In genomic region chr16:57140866-57141668, GRCh38 we compare ENCODE assay signal across 18 cellular contexts. TPM values are rescaled to one million over a fixed set of nuclear protein-coding genes. Genes with fewer than 3 reads are reported as not detected.
A peak's percentile ranks its signal among the peaks of the same experiment; 100 is the strongest.
DNase-seq lines count a peak whose midpoint lies in the region; ATAC-seq, FAIRE-seq and TF ChIP-seq lines count a peak whose summit lies in the region.
"Had no signal": no experiment of that assay in that cellular context is flagged by ENCODE, and none has a peak within 500 bp of the region (broad histone marks: within the 10 kb centered on the region; RNA-seq: fewer than 3 reads in every experiment).

No MANE protein-coding gene starts in this region.

- no peaks in the 10 kb centered on the region for H4K20me1 ChIP-seq in HepG2 (ENCODE audit: insufficient read depth, low read length)

- no peak overlapping the region for H2AFZ ChIP-seq in HepG2 (ENCODE audit: low read length)
- H2AFZ ChIP-seq: neural progenitor cell, PC-9 had no signal

- no peak overlapping the region for H3K4me3 Mint-ChIP-seq in activated T-cell treated with anti-CD3 and anti-CD28 coated beads, Interleukin-2, amount 50 U/mL, for 24 hours
- H3K4me3 Mint-ChIP-seq in T-helper 17 cell = no peak overlapping the region
- H3K4me3 Mint-ChIP-seq: brain, neural progenitor cell had no signal

- H3K27ac ChIP-seq in HepG2 (ENCODE audit: extremely low read length, insufficient read depth, low read length) = no peak overlapping the region
- H3K27ac ChIP-seq in temporal lobe (ENCODE audit: low read depth, low read length) = peak overlapping the region; percentile 99
- H3K27ac ChIP-seq: neural progenitor cell, PC-9, right lobe of liver had no signal

- no peak for TF ChIP-seq RAD21 in HepG2 (CRISPR knock-in tag; IDR thresholded peaks at IDR 0.05)

- H3K27ac Mint-ChIP-seq in activated T-cell treated with anti-CD3 and anti-CD28 coated beads, Interleukin-2, amount 50 U/mL, for 24 hours = peak overlapping the region; percentile 96
- H3K27ac Mint-ChIP-seq in T-helper 17 cell = peak overlapping the region; percentile 93

- H3K36me3 Mint-ChIP-seq in activated T-cell treated with anti-CD3 and anti-CD28 coated beads, Interleukin-2, amount 50 U/mL, for 24 hours (ENCODE audit: low read depth) = no peaks in the 10 kb centered on the region
- H3K36me3 Mint-ChIP-seq in T-helper 17 cell (ENCODE audit: low read depth) = no peaks in the 10 kb centered on the region

- H3K79me2 ChIP-seq in HepG2 (ENCODE audit: insufficient read depth, low read length) = no peaks in the 10 kb centered on the region

- peaks cover 22% of the 10 kb centered on the region for H3K4me1 ChIP-seq in HepG2 (ENCODE audit: insufficient read depth, low read length)
- H3K4me1 ChIP-seq: right lobe of liver had no signal

- H3K4me1 Mint-ChIP-seq in activated T-cell treated with anti-CD3 and anti-CD28 coated beads, Interleukin-2, amount 50 U/mL, for 24 hours (ENCODE audit: low read depth) = peaks cover 42% of the 10 kb centered on the region
- peaks cover 30% of the 10 kb centered on the region for H3K4me1 Mint-ChIP-seq in T-helper 17 cell

- TF ChIP-seq CTCF in HepG2 (CRISPR knock-in tag; IDR thresholded peaks at IDR 0.05) = no peak

- ATAC-seq in T-helper 17 cell = no peak
- no peak for ATAC-seq in HepG2
- ATAC-seq in HG02852 (IDR thresholded peaks at IDR 0.05; ENCODE audit: unreplicated experiment) = no peak
- ATAC-seq: right lobe of liver had no signal

- H3K27me3 Mint-ChIP-seq in activated T-cell treated with anti-CD3 and anti-CD28 coated beads, Interleukin-2, amount 50 U/mL, for 24 hours = no peaks in the 10 kb centered on the region
- H3K27me3 Mint-ChIP-seq in T-helper 17 cell = no peaks in the 10 kb centered on the region

- CTCF ChIA-PET in HepG2 (lab: Yijun Ruan, JAX; ENCODE audit: low intra/inter-chr PET ratio, low total read pairs) = no interaction called here

- POLR2A ChIA-PET in HepG2 (lab: Yijun Ruan, JAX) = no interaction called here

- in situ Hi-C loops in HepG2 (cut with HindIII; ENCODE audit: extremely low pct_ligation_motif_present, low pct_unique_long_range_greater_than_20kb) = no loop called here

- H3K9me3 Mint-ChIP-seq in activated T-cell treated with anti-CD3 and anti-CD28 coated beads, Interleukin-2, amount 50 U/mL, for 24 hours = no peaks in the 10 kb centered on the region
- H3K9me3 Mint-ChIP-seq: neural progenitor cell had no signal

- no peak for FAIRE-seq in HepG2 (lab: Jason Lieb, UNC)

- 60% methylated on average over 7 of the region's 7 CpGs for WGBS in HepG2 (ENCODE audit: low lambda C conversion rate)

- no peaks in the 10 kb centered on the region for H3K27me3 ChIP-seq in HepG2 (ENCODE audit: control insufficient read depth in 1 of 2, insufficient read depth in 2 of 2, low read length in 2 of 2)
- H3K27me3 ChIP-seq: neural progenitor cell, right lobe of liver had no signal

- H3K4me3 ChIP-seq in HepG2 (replicated peaks in 1 of 3; ENCODE audit: insufficient read depth in 1 of 3, low read depth in 2 of 3, low read length in 3 of 3) = no peak overlapping the region
- H3K4me3 ChIP-seq: neural progenitor cell, PC-9, right lobe of liver had no signal

- no peak overlapping the region for H3K4me2 ChIP-seq in HepG2 (ENCODE audit: low read depth, low read length)
- H3K4me2 ChIP-seq: neural progenitor cell, PC-9 had no signal

- no peak overlapping the region for H3K9ac ChIP-seq in HepG2 (ENCODE audit: insufficient read depth, low read depth, low read length)
- H3K9ac ChIP-seq: neural progenitor cell had no signal

- intact Hi-C loops in HepG2 (cut with micrococcal nuclease; ENCODE audit: unreplicated experiment) = no loop called here

- H3K36me3 ChIP-seq in HepG2 (replicated peaks in 1 of 2; ENCODE audit: control insufficient read depth in 1 of 2, insufficient read depth in 2 of 2, low read length in 2 of 2) = no peaks in the 10 kb centered on the region
- H3K36me3 ChIP-seq: neural progenitor cell, right lobe of liver had no signal

- H3K9me3 ChIP-seq in T-helper 17 cell (ENCODE audit: control insufficient read depth, low read length, poor library complexity, severe bottlenecking) (no peaks in the 10 kb centered on the region), HepG2 (ENCODE audit: low read length) (no peaks in the 10 kb centered on the region)
- H3K9me3 ChIP-seq: right lobe of liver had no signal

- no peak for TF ChIP-seq POLR2A in HepG2 (IDR thresholded peaks at IDR 0.05; ENCODE audit: insufficient read depth in 1 of 2, low read depth in 2 of 2, low read length in 2 of 2)

- DNase-seq in activated T-cell treated with anti-CD3 and anti-CD28 coated beads, Interleukin-2, amount 50 U/mL, for 24 hours = peak; percentile 38
- DNase-seq in activated T-cell treated with anti-CD3 and anti-CD28 coated beads, Interleukin-2, amount 50 U/mL, for 48 hours = no peak
- DNase-seq in T-helper 17 cell = no peak
- no peak for DNase-seq in HepG2 (ENCODE audit: low spot score)
- DNase-seq in stimulated activated CD4-positive, alpha-beta T cell treated with anti-CD3 and anti-CD28 coated beads, Interleukin-2, amount 100 ng/mL, for 24 hours = no peak
- DNase-seq in anterior cingulate cortex (lab: John Stamatoyannopoulos, UW) = no peak
- DNase-seq: activated effector memory CD4-positive, alpha-beta T cell treated with Interleukin-2 at 50 U/mL for 16 hours; DMS53; effector CD4-positive, alpha-beta T cell; NCI-H1694; NCI-H446; PC-9; SW 1271 had no signal

- TF ChIP-seq EP300 in HepG2 (IDR thresholded peaks at IDR 0.05; ENCODE audit: low read depth in 2 of 2, low read length in 2 of 2) (no peak), HepG2 (CRISPR knock-in tag; IDR thresholded peaks at IDR 0.05; ENCODE audit: borderline replicate concordance) (no peak)

- BruUV-seq in HepG2 (replicated peaks; lab: Mats Ljungman, UMichigan) = no TSS peak

RNA-seq across cellular contexts. Expression of gene PSME3IP1, which starts 44.8 kb away (rescaled TPM):
- 100 to 1,000 TPM; 109 to 118 TPM for total RNA-seq in T-helper 17 cell
- 99.8 and 104 TPM in 2 replicates for total RNA-seq in HepG2 (2016; rRNA removed; fragmentation: Illumina TruSeq; extraction: Trizol)
- 81.0 and 93.2 TPM in 2 replicates for total RNA-seq in HepG2 (2016; cell fraction: cytosol; rRNA removed; fragmentation: Illumina TruSeq; extraction: Trizol; ENCODE audit: low read depth)
- total RNA-seq in HepG2 (2016; cell fraction: insoluble cytoplasmic fraction; rRNA removed; fragmentation: Illumina TruSeq; extraction: Trizol) = 98.8 and 104 TPM in 2 replicates
- total RNA-seq in HepG2 (2016; cell fraction: membrane; rRNA removed; fragmentation: Illumina TruSeq; extraction: Trizol) = 49.2 and 54.2 TPM in 2 replicates
- 61.4 and 77.1 TPM in 2 replicates for total RNA-seq in HepG2 (2016; cell fraction: nucleus; rRNA removed; fragmentation: Illumina TruSeq; extraction: Trizol)
- polyA plus RNA-seq in HepG2 (2011; rRNA removed) = 90.8 and 99.8 TPM in 2 replicates
- polyA plus RNA-seq in HepG2 (2011; cell fraction: cytosol; rRNA removed) = 45.8 and 51.2 TPM in 2 replicates
- 207 and 252 TPM in 2 replicates for polyA plus RNA-seq in HepG2 (2011; cell fraction: nucleus; rRNA removed)
- polyA plus RNA-seq in HepG2 (2012) = 46.9 and 63.7 TPM in 2 replicates
- 14.9 and 16.8 TPM in 2 replicates for polyA plus RNA-seq in HepG2 (2016; cell fraction: cytosol; fragmentation: Illumina TruSeq; extraction: Trizol; ENCODE audit: low read depth)
- 128 and 134 TPM in 2 replicates for polyA plus RNA-seq in HepG2 (2016; cell fraction: insoluble cytoplasmic fraction; fragmentation: Illumina TruSeq; extraction: Trizol; ENCODE audit: low read depth)
- polyA plus RNA-seq in HepG2 (2016; cell fraction: membrane; fragmentation: Illumina TruSeq; extraction: Trizol; ENCODE audit: low read depth) = 28.8 and 29.0 TPM in 2 replicates
- polyA plus RNA-seq in HepG2 (2016; cell fraction: nucleus; fragmentation: Illumina TruSeq; extraction: Trizol; ENCODE audit: insufficient read depth, low read depth) = 203 and 213 TPM in 2 replicates
- 61.9 and 154 TPM in 2 replicates for polyA minus RNA-seq in HepG2 (2011; rRNA and poly(A)+ RNA removed; ENCODE audit: low replicate concordance)
- polyA minus RNA-seq in HepG2 (2011; cell fraction: cytosol; rRNA and poly(A)+ RNA removed) = 17.3 and 23.9 TPM in 2 replicates
- polyA minus RNA-seq in HepG2 (2011; cell fraction: nucleus; rRNA and poly(A)+ RNA removed) = 71.4 and 71.5 TPM in 2 replicates
- total RNA-seq in temporal lobe = 96.9 TPM

RNA-seq across cellular contexts. Expression of gene RSPRY1, which starts 45.1 kb away (rescaled TPM):
- total RNA-seq in T-helper 17 cell (10 to 100 TPM; 19.1 to 23.8 TPM), HepG2 (2016; rRNA removed; fragmentation: Illumina TruSeq; extraction: Trizol) (51.7 and 53.4 TPM in 2 replicates), temporal lobe (61.7 TPM)
- total RNA-seq in HepG2 (2016; cell fraction: cytosol; rRNA removed; fragmentation: Illumina TruSeq; extraction: Trizol; ENCODE audit: low read depth) = 19.0 and 20.1 TPM in 2 replicates
- total RNA-seq in HepG2 (2016; cell fraction: insoluble cytoplasmic fraction; rRNA removed; fragmentation: Illumina TruSeq; extraction: Trizol) = 53.8 and 54.3 TPM in 2 replicates
- 36.2 and 36.7 TPM in 2 replicates for total RNA-seq in HepG2 (2016; cell fraction: membrane; rRNA removed; fragmentation: Illumina TruSeq; extraction: Trizol)
- 57.5 and 60.4 TPM in 2 replicates for total RNA-seq in HepG2 (2016; cell fraction: nucleus; rRNA removed; fragmentation: Illumina TruSeq; extraction: Trizol)
- 47.9 and 61.0 TPM in 2 replicates for polyA plus RNA-seq in HepG2 (2011; rRNA removed)
- polyA plus RNA-seq in HepG2 (2011; cell fraction: cytosol; rRNA removed) = 26.9 and 41.0 TPM in 2 replicates
- 39.4 and 42.0 TPM in 2 replicates for polyA plus RNA-seq in HepG2 (2011; cell fraction: nucleus; rRNA removed)
- 27.1 and 34.3 TPM in 2 replicates for polyA plus RNA-seq in HepG2 (2012)
- 3.4 and 3.7 TPM in 2 replicates for polyA plus RNA-seq in HepG2 (2016; cell fraction: cytosol; fragmentation: Illumina TruSeq; extraction: Trizol; ENCODE audit: low read depth)
- polyA plus RNA-seq in HepG2 (2016; cell fraction: insoluble cytoplasmic fraction; fragmentation: Illumina TruSeq; extraction: Trizol; ENCODE audit: low read depth) = 43.2 and 52.1 TPM in 2 replicates
- polyA plus RNA-seq in HepG2 (2016; cell fraction: membrane; fragmentation: Illumina TruSeq; extraction: Trizol; ENCODE audit: low read depth) = 13.3 and 17.1 TPM in 2 replicates
- polyA plus RNA-seq in HepG2 (2016; cell fraction: nucleus; fragmentation: Illumina TruSeq; extraction: Trizol; ENCODE audit: insufficient read depth, low read depth) = 51.5 and 57.9 TPM in 2 replicates
- polyA minus RNA-seq in HepG2 (2011; rRNA and poly(A)+ RNA removed; ENCODE audit: low replicate concordance) = 45.2 and 96.4 TPM in 2 replicates
- 68.9 and 72.7 TPM in 2 replicates for polyA minus RNA-seq in HepG2 (2011; cell fraction: cytosol; rRNA and poly(A)+ RNA removed)
- polyA minus RNA-seq in HepG2 (2011; cell fraction: nucleus; rRNA and poly(A)+ RNA removed) = 128 and 149 TPM in 2 replicates

RNA-seq across cellular contexts. Expression of gene CPNE2, which starts 48.7 kb away (rescaled TPM):
- 1 to 10 TPM; 2.4 to 4.4 TPM for total RNA-seq in T-helper 17 cell
- 8.0 and 10.6 TPM in 2 replicates for total RNA-seq in HepG2 (2016; rRNA removed; fragmentation: Illumina TruSeq; extraction: Trizol)
- 10.8 and 13.6 TPM in 2 replicates for total RNA-seq in HepG2 (2016; cell fraction: cytosol; rRNA removed; fragmentation: Illumina TruSeq; extraction: Trizol; ENCODE audit: low read depth)
- total RNA-seq in HepG2 (2016; cell fraction: insoluble cytoplasmic fraction; rRNA removed; fragmentation: Illumina TruSeq; extraction: Trizol) = 8.2 and 9.0 TPM in 2 replicates
- total RNA-seq in HepG2 (2016; cell fraction: membrane; rRNA removed; fragmentation: Illumina TruSeq; extraction: Trizol) = 20.7 and 21.8 TPM in 2 replicates
- total RNA-seq in HepG2 (2016; cell fraction: nucleus; rRNA removed; fragmentation: Illumina TruSeq; extraction: Trizol) = 5.8 and 6.8 TPM in 2 replicates
- polyA plus RNA-seq in HepG2 (2011; rRNA removed) = 23.3 and 33.2 TPM in 2 replicates
- polyA plus RNA-seq in HepG2 (2011; cell fraction: cytosol; rRNA removed) = 24.9 and 25.8 TPM in 2 replicates
- 13.9 and 16.9 TPM in 2 replicates for polyA plus RNA-seq in HepG2 (2011; cell fraction: nucleus; rRNA removed)
- 6.6 and 13.1 TPM in 2 replicates for polyA plus RNA-seq in HepG2 (2012)
- polyA plus RNA-seq in HepG2 (2016; cell fraction: cytosol; fragmentation: Illumina TruSeq; extraction: Trizol; ENCODE audit: low read depth) = 21.1 and 23.1 TPM in 2 replicates
- 12.5 and 15.2 TPM in 2 replicates for polyA plus RNA-seq in HepG2 (2016; cell fraction: insoluble cytoplasmic fraction; fragmentation: Illumina TruSeq; extraction: Trizol; ENCODE audit: low read depth)
- polyA plus RNA-seq in HepG2 (2016; cell fraction: membrane; fragmentation: Illumina TruSeq; extraction: Trizol; ENCODE audit: low read depth) = 35.9 and 37.0 TPM in 2 replicates
- 13.9 and 15.0 TPM in 2 replicates for polyA plus RNA-seq in HepG2 (2016; cell fraction: nucleus; fragmentation: Illumina TruSeq; extraction: Trizol; ENCODE audit: insufficient read depth, low read depth)
- 37.9 and 50.4 TPM in 2 replicates for polyA minus RNA-seq in HepG2 (2011; rRNA and poly(A)+ RNA removed; ENCODE audit: low replicate concordance)
- 6.5 and 10.1 TPM in 2 replicates for polyA minus RNA-seq in HepG2 (2011; cell fraction: cytosol; rRNA and poly(A)+ RNA removed)
- 6.3 and 10.9 TPM in 2 replicates for polyA minus RNA-seq in HepG2 (2011; cell fraction: nucleus; rRNA and poly(A)+ RNA removed)
- total RNA-seq in temporal lobe = 42.5 TPM
